Comparison of ENCODE assay signal across 8 cellular contexts in the genomic region with DNA sequence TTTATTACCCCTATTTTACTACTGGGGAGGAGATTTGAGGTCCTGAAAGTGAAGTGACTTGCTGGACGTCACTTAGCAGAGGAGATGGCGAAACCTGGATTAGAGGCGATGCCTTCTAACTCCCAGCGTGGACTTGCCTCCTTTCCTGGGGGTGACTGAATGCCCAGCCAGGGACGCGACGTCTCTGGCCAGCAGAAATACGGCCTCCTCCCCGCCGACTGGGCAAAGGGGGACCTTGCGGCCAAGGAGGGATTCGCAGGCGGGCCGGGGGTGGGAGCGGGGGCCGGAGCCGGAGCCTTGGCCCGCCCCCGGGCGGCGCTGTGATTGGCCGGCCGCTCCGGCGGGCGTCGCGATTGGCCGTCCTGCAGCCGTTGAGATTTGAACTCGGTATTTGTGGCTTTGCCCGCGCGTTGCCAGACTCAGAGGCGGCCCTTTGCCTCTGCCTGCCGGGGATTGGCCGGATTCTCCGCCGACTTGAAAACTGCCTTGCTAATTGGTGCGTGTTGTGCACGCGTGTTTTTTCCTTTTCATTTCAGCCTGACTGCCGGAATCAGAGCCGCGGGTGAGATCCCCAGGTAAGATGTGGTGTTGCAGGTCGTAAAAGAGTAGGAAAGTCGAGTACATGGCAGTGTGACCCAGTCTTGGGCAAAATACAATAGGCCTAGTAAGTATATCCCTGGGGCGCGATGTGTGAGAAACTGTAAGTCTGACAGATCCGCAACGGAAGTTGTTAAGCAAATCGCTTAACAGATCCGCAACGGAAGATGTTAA. TPM values are rescaled to one million over a fixed set of nuclear protein-coding genes. Genes with fewer than 3 reads are reported as not detected.
DNase-seq lines count a peak whose midpoint lies in the region; TF ChIP-seq lines count a peak whose summit lies in the region.

A gene with protein sequence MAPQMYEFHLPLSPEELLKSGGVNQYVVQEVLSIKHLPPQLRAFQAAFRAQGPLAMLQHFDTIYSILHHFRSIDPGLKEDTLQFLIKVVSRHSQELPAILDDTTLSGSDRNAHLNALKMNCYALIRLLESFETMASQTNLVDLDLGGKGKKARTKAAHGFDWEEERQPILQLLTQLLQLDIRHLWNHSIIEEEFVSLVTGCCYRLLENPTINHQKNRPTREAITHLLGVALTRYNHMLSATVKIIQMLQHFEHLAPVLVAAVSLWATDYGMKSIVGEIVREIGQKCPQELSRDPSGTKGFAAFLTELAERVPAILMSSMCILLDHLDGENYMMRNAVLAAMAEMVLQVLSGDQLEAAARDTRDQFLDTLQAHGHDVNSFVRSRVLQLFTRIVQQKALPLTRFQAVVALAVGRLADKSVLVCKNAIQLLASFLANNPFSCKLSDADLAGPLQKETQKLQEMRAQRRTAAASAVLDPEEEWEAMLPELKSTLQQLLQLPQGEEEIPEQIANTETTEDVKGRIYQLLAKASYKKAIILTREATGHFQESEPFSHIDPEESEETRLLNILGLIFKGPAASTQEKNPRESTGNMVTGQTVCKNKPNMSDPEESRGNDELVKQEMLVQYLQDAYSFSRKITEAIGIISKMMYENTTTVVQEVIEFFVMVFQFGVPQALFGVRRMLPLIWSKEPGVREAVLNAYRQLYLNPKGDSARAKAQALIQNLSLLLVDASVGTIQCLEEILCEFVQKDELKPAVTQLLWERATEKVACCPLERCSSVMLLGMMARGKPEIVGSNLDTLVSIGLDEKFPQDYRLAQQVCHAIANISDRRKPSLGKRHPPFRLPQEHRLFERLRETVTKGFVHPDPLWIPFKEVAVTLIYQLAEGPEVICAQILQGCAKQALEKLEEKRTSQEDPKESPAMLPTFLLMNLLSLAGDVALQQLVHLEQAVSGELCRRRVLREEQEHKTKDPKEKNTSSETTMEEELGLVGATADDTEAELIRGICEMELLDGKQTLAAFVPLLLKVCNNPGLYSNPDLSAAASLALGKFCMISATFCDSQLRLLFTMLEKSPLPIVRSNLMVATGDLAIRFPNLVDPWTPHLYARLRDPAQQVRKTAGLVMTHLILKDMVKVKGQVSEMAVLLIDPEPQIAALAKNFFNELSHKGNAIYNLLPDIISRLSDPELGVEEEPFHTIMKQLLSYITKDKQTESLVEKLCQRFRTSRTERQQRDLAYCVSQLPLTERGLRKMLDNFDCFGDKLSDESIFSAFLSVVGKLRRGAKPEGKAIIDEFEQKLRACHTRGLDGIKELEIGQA (N-terminal part only) (plus strand): TSS at position 523 of the 771 bp plus-strand sequence. CDS start 997 bp downstream, outside the sequence.

- H3K27ac Mint-ChIP-seq in HFFc6: peak within 1 kb of the TSS; percentile 98

- DNase-seq in GM06990 (ENCODE audit: extremely low read depth, insufficient read length): peak; percentile 97
- peak; percentile 97 for DNase-seq in HFFc6
- DNase-seq in NB4 (ENCODE audit: low read depth): peak; percentile 97
- DNase-seq in SK-N-MC (ENCODE audit: low read depth, low spot score): peak; percentile 82
- peak; percentile 95 for DNase-seq in activated naive CD4-positive, alpha-beta T cell treated with anti-CD3 and anti-CD28 coated beads, Interleukin-2, amount 50 U/mL, for 16 hours
- peak; percentile 96 for DNase-seq in globus pallidus (ENCODE audit: low spot score)
- DNase-seq in occipital lobe (lab: John Stamatoyannopoulos, UW): peak; percentile 96

- TF ChIP-seq CTCF in GM06990 (IDR thresholded peaks at IDR 0.05; ENCODE audit: insufficient read depth, low read length, poor library complexity, severe bottlenecking) (no peak), HFFc6 (IDR thresholded peaks at IDR 0.05) (peak; percentile 66), NB4 (IDR thresholded peaks at IDR 0.05; ENCODE audit: low read depth, low read length) (no peak)

- peak within 1 kb of the TSS; percentile 92 for H3K4me3 ChIP-seq in GM06990 (replicated peaks; ENCODE audit: low read depth, low read length)
- peak within 1 kb of the TSS; percentile 95 for H3K4me3 ChIP-seq in NB4 (ENCODE audit: low read depth, low read length)
- H3K4me3 ChIP-seq in SK-N-MC: peak within 1 kb of the TSS; percentile 98

- H3K9me3 ChIP-seq in SK-N-MC (ENCODE audit: low read depth, low read length): no peaks in the 10 kb centered on the region

- peaks cover 26% of the 10 kb centered on the region for H3K4me1 Mint-ChIP-seq in HFFc6 (ENCODE audit: low read depth)

- H3K27me3 ChIP-seq in GM06990 (replicated peaks; ENCODE audit: control insufficient read depth, insufficient read depth, low read length): no peaks in the 10 kb centered on the region

- peak; percentile 46 for TF ChIP-seq POLR2A in NB4 (IDR thresholded peaks at IDR 0.05; ENCODE audit: extremely low read depth, insufficient read length)

- no peaks in the 10 kb centered on the region for H3K9me3 Mint-ChIP-seq in HFFc6

- 0 out of 2 replicates have a peak, but pooled peaks cover 5% of the 10 kb centered on the region for H3K27me3 Mint-ChIP-seq in HFFc6 (ENCODE audit: insufficient read depth)

- H3K36me3 ChIP-seq in GM06990 (ENCODE audit: control insufficient read depth, insufficient read depth, low read length) (peaks cover 4% of the 10 kb centered on the region), SK-N-MC (ENCODE audit: insufficient read depth, low read length) (peaks cover 42% of the 10 kb centered on the region)

- H3K27ac ChIP-seq in SK-N-MC: peak within 1 kb of the TSS; percentile 99
- peak within 1 kb of the TSS; percentile 99 for H3K27ac ChIP-seq in temporal lobe (ENCODE audit: low read depth, low read length)

- peak within 1 kb of the TSS; percentile 99 for H3K9ac ChIP-seq in SK-N-MC (ENCODE audit: insufficient read length)

- peaks cover 22% of the 10 kb centered on the region for H3K36me3 Mint-ChIP-seq in HFFc6 (ENCODE audit: low read depth)

- H3K4me3 Mint-ChIP-seq in HFFc6: peak within 1 kb of the TSS; percentile 99

RNA-seq across cellular contexts. Expression of the gene that starts here (rescaled TPM):
- total RNA-seq in HFFc6 (2021; fragmentation: NEBNext Ultra II Directional; extraction: Animal tissue kit (Norgen Biotek cat#: 25700)): 10 to 100 TPM; 42.2 to 75.9 (median 65.4) TPM
- total RNA-seq in occipital lobe (9.0 TPM), temporal lobe (11.6 TPM)

Comparison
In these comparisons a context has a peak if more than half of its experiments do, and no peak if none do; other contexts are left out.
1. Peak in every context shown above with its lines: DNase-seq, H3K4me3 ChIP-seq and H3K27ac ChIP-seq.